17 cellular contexts compared by ENCODE assay signal in the genomic region with DNA sequence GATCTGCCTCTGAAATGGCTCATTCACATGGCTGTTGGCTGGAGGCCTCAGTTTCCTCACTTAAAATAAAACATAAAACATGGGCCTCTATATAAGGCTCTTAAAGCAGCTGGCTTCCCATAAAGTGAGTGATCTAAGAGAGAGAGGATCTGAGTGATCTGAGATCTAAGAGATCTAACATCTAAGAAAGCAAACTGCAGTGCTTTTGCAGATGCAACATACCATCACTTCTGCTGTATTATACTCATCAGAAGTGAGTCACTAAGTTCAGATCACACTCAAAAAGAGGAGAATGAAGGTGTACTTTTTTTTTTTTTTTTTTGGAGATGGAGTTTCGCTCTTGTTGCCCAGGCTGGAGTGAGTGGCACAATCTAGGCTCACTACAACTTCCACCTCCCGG. TPM values are rescaled to one million over a fixed set of nuclear protein-coding genes. Genes with fewer than 3 reads are reported as not detected.
A peak's percentile ranks its signal among the peaks of the same experiment; 100 is the strongest.
DNase-seq lines count a peak whose midpoint lies in the region; ATAC-seq, FAIRE-seq and TF ChIP-seq lines count a peak whose summit lies in the region.
"Had no signal": no experiment of that assay in that cellular context is flagged by ENCODE, and none has a peak within 500 bp of the region (broad histone marks: within the 10 kb centered on the region; RNA-seq: fewer than 3 reads in every experiment).

No MANE protein-coding gene starts in this region.

- no peak overlapping the region for H3K27ac ChIP-seq in right atrium auricular region

- H3K4me3 Mint-ChIP-seq in activated CD4-positive, alpha-beta T cell treated with anti-CD3 and anti-CD28 coated beads for 36 hours, result no peak overlapping the region
- no peak overlapping the region for H3K4me3 Mint-ChIP-seq in activated T-helper 2 cell treated with anti-CD3 and anti-CD28 coated beads, Interferon-gamma antibody, Interleukin-2, Interleukin-4, amounts not matched to agents 10 μg/mL and 5 μg/mL and 100 μg/mL, durations not matched to agents 14 hours and 24 hours and 36 hours (ENCODE audit: low read depth)
- H3K4me3 Mint-ChIP-seq: B cell had no signal

- DNase-seq in activated CD4-positive, alpha-beta T cell treated with anti-CD3 and anti-CD28 coated beads for 36 hours, result no peak
- DNase-seq in activated CD4-positive, alpha-beta T cell treated with anti-CD3 and anti-CD28 coated beads, Interleukin-2, amount 50 U/mL, for 4 hours, result no peak
- peak; percentile 5 for DNase-seq in right atrium auricular region (ENCODE audit: low spot score)
- no peak for DNase-seq in left cardiac atrium
- no peak for DNase-seq in activated T-helper 2 cell treated with anti-CD3 and anti-CD28 coated beads, Interferon-gamma antibody, Interleukin-2, Interleukin-4, amounts not matched to agents 10 μg/mL and 5 μg/mL and 100 μg/mL, durations not matched to agents 14 hours and 24 hours and 36 hours (ENCODE audit: low spot score)
- no peak for DNase-seq in amniotic stem cell (lab: John Stamatoyannopoulos, UW)
- DNase-seq in RCC 7860 (ENCODE audit: low spot score), result no peak
- DNase-seq: DMS153, GF-D8, KBM-7, NCI-H1105 treated with DMSO at 0.1 percent for 48 hours, NCI-H1694, NCI-H2081 treated with DMSO at 0.1 percent for 48 hours had no signal

- H3K9me3 Mint-ChIP-seq in activated CD4-positive, alpha-beta T cell treated with anti-CD3 and anti-CD28 coated beads for 36 hours (ENCODE audit: low read depth), result no peaks in the 10 kb centered on the region
- H3K9me3 Mint-ChIP-seq in activated T-helper 2 cell treated with anti-CD3 and anti-CD28 coated beads, Interferon-gamma antibody, Interleukin-2, Interleukin-4, amounts not matched to agents 10 μg/mL and 5 μg/mL and 100 μg/mL, durations not matched to agents 14 hours and 24 hours and 36 hours, result no peaks in the 10 kb centered on the region

- peaks cover 0 to 11% of the 10 kb centered on the region in 2 donors for H3K4me1 ChIP-seq in right atrium auricular region

- CTCF ChIA-PET in activated CD4-positive, alpha-beta T cell treated with anti-CD3 and anti-CD28 coated beads for 36 hours (lab: Charles Lee), result interaction anchor here (0.7 to 2.5 kb wide), 13 partner anchors 8 to 223 kb away, joined by 3 to 13 read pairs (median 4); no protein-coding TSS in a partner anchor

- FAIRE-seq in RCC 7860 (lab: Jason Lieb, UNC), result no peak
- FAIRE-seq: H1 had no signal

- H3K36me3 ChIP-seq in right atrium auricular region, result no peaks in the 10 kb centered on the region

- peaks cover 4% of the 10 kb centered on the region for H3K36me3 Mint-ChIP-seq in activated CD4-positive, alpha-beta T cell treated with anti-CD3 and anti-CD28 coated beads for 36 hours (ENCODE audit: low read depth)
- H3K36me3 Mint-ChIP-seq in activated T-helper 2 cell treated with anti-CD3 and anti-CD28 coated beads, Interferon-gamma antibody, Interleukin-2, Interleukin-4, amounts not matched to agents 10 μg/mL and 5 μg/mL and 100 μg/mL, durations not matched to agents 14 hours and 24 hours and 36 hours (ENCODE audit: low read depth), result peaks cover 4% of the 10 kb centered on the region

- peak; percentile 90 for ATAC-seq in activated CD4-positive, alpha-beta T cell treated with anti-CD3 and anti-CD28 coated beads for 36 hours
- no peak for ATAC-seq in left cardiac atrium
- no peak for ATAC-seq in GM21515 (IDR thresholded peaks at IDR 0.05; ENCODE audit: unreplicated experiment)
- ATAC-seq: Panc1 had no signal

- peak overlapping the region; percentile 29 for H3K27ac Mint-ChIP-seq in activated CD4-positive, alpha-beta T cell treated with anti-CD3 and anti-CD28 coated beads for 36 hours
- peak overlapping the region; percentile 43 for H3K27ac Mint-ChIP-seq in activated T-helper 2 cell treated with anti-CD3 and anti-CD28 coated beads, Interferon-gamma antibody, Interleukin-2, Interleukin-4, amounts not matched to agents 10 μg/mL and 5 μg/mL and 100 μg/mL, durations not matched to agents 14 hours and 24 hours and 36 hours
- H3K27ac Mint-ChIP-seq: B cell had no signal

- peaks cover 29% of the 10 kb centered on the region for H3K4me1 Mint-ChIP-seq in activated CD4-positive, alpha-beta T cell treated with anti-CD3 and anti-CD28 coated beads for 36 hours
- H3K4me1 Mint-ChIP-seq in activated T-helper 2 cell treated with anti-CD3 and anti-CD28 coated beads, Interferon-gamma antibody, Interleukin-2, Interleukin-4, amounts not matched to agents 10 μg/mL and 5 μg/mL and 100 μg/mL, durations not matched to agents 14 hours and 24 hours and 36 hours (ENCODE audit: low read depth), result peaks cover 32% of the 10 kb centered on the region
- H3K4me1 Mint-ChIP-seq: B cell had no signal

- no peak overlapping the region for H3K4me3 ChIP-seq in right atrium auricular region

- no peaks in the 10 kb centered on the region for H3K27me3 Mint-ChIP-seq in activated CD4-positive, alpha-beta T cell treated with anti-CD3 and anti-CD28 coated beads for 36 hours
- H3K27me3 Mint-ChIP-seq in activated T-helper 2 cell treated with anti-CD3 and anti-CD28 coated beads, Interferon-gamma antibody, Interleukin-2, Interleukin-4, amounts not matched to agents 10 μg/mL and 5 μg/mL and 100 μg/mL, durations not matched to agents 14 hours and 24 hours and 36 hours (ENCODE audit: low read depth), result no peaks in the 10 kb centered on the region
- H3K27me3 Mint-ChIP-seq: B cell had no signal

- TF ChIP-seq CTCF in right atrium auricular region (IDR thresholded peaks at IDR 0.05), result no peak

- no peaks in the 10 kb centered on the region for H3K27me3 ChIP-seq in right atrium auricular region

- POLR2A ChIA-PET in activated CD4-positive, alpha-beta T cell treated with anti-CD3 and anti-CD28 coated beads for 36 hours (lab: Charles Lee), result interaction anchor here (0.6 to 1.7 kb wide), 6 partner anchors 10 to 43 kb away, joined by 3 to 23 read pairs (median 6); a partner anchor contains a TSS

- intact Hi-C loops in activated CD4-positive, alpha-beta T cell treated with anti-CD3 and anti-CD28 coated beads for 36 hours (cut with DNase I, micrococcal nuclease), result loop anchor here (1.0 to 5.0 kb wide), 2 partner anchors 10 to 302 kb away; no protein-coding TSS in a partner anchor
- intact Hi-C loops in left cardiac atrium (cut with DNase I), result no loop called here
- intact Hi-C loops in activated T-helper 2 cell treated with anti-CD3 and anti-CD28 coated beads, Interferon-gamma antibody, Interleukin-2, Interleukin-4, amounts not matched to agents 10 μg/mL and 5 μg/mL and 100 μg/mL, durations not matched to agents 14 hours and 24 hours and 36 hours (cut with micrococcal nuclease), result no loop called here

- H3K9me3 ChIP-seq in right atrium auricular region, result no peaks in the 10 kb centered on the region

RNA-seq across cellular contexts. Expression of a gene that starts 18.1 kb away (rescaled TPM):
- 1,000 to 10,000 TPM; 2,604 to 3,375 TPM for total RNA-seq in activated CD4-positive, alpha-beta T cell treated with anti-CD3 and anti-CD28 coated beads for 36 hours
- total RNA-seq in right atrium auricular region (100 to 1,000 TPM; 672 to 817 TPM), left cardiac atrium (100 to 1,000 TPM; 807 to 922 TPM)
- total RNA-seq in activated T-helper 2 cell treated with anti-CD3 and anti-CD28 coated beads, Interferon-gamma antibody, Interleukin-2, Interleukin-4, amounts not matched to agents 10 μg/mL and 5 μg/mL and 100 μg/mL, durations not matched to agents 14 hours and 24 hours and 36 hours, result 3,975 and 4,013 TPM in 2 replicates

Comparison
In these comparisons a context has a peak if more than half of its experiments do, and no peak if none do; other contexts are left out.
1. intact Hi-C loops: an anchor here in activated CD4-positive, alpha-beta T cell treated with anti-CD3 and anti-CD28 coated beads for 36 hours (1.0 to 5.0 kb wide); none called in left cardiac atrium and activated T-helper 2 cell treated with anti-CD3 and anti-CD28 coated beads, Interferon-gamma antibody, Interleukin-2, Interleukin-4, amounts not matched to agents 10 μg/mL and 5 μg/mL and 100 μg/mL, durations not matched to agents 14 hours and 24 hours and 36 hours.